22 cellular contexts compared by ENCODE assay signal in the genomic region with DNA sequence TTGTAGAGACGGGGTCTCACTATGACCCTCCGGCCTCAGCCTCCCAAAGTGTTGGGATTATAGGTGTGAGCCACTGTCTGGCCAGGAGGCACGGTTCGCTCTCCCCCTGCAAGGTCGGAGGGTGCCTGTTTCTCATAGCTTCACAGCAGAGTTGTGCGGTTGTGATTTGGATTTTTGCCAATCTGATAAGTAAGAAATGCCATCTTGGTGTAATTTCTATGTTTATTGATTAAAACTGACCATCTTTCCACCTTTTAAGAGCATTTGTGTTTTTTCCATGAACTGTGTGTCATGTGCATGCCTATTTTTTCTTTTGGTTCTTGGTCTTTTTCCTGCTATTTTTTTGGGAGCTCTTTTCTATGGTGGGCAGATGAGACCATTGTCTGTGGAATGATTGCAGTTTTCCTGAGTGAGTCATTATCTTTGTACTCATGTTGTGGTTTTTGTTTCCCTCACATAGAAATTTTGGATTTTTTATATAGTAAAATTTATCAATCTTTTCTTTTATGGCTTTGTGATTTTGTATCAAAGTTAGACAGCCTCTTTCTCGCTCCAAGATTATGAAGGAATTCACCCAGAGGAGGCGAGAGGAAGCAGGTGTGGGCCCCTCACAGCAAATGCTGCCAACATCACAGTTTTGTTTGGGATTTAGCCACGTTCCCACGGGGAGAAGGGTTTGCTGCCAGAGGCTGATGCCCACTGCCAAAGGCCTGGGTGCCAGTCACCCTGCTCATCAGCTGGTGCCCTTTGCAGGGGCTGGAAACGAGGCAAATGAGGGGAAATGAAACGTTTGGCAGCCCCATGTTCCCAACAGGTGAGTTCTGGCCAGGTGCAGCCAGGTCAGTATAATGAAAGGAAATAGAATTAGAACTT. TPM values are rescaled to one million over a fixed set of nuclear protein-coding genes. Genes with fewer than 3 reads are reported as not detected.
DNase-seq lines count a peak whose midpoint lies in the region; ATAC-seq, FAIRE-seq and TF ChIP-seq lines count a peak whose summit lies in the region.
"Had no signal": no experiment of that assay in that cellular context is flagged by ENCODE, and none has a peak within 500 bp of the region (broad histone marks: within the 10 kb centered on the region; RNA-seq: fewer than 3 reads in every experiment).

No MANE protein-coding gene starts in this region.

- CTCF ChIA-PET in SK-N-SH (lab: Yijun Ruan, JAX) (interaction anchor here (1.0 kb wide), 1 partner anchor 289 kb away, joined by 3 read pairs; no protein-coding TSS in a partner anchor), endothelial cell of umbilical vein (lab: Charles Lee) (no interaction called here)
- CTCF ChIA-PET in activated CD8-positive, alpha-beta memory T cell treated with anti-CD3 and anti-CD28 coated beads, Interleukin-2, amount 10 ng/mL, durations not matched to agents 7 days and 5 days (lab: Charles Lee), result no interaction called here

- H3K9ac ChIP-seq in SK-N-SH (peak overlapping the region; percentile 35; the same call in 1 of the 2 replicates), endothelial cell of umbilical vein (replicated peaks; ENCODE audit: extremely low read depth, insufficient read depth, low read length) (no peak overlapping the region), Karpas-422 (ENCODE audit: low read length) (no peak overlapping the region)

- no peak for TF ChIP-seq RAD21 in SK-N-SH (IDR thresholded peaks at IDR 0.05; ENCODE audit: low read length)

- no peak for FAIRE-seq in endothelial cell of umbilical vein (lab: Jason Lieb, UNC)

- peaks cover 9% of the 10 kb centered on the region for H3K27me3 Mint-ChIP-seq in activated CD8-positive, alpha-beta memory T cell treated with anti-CD3 and anti-CD28 coated beads, Interleukin-2, amount 10 ng/mL, durations not matched to agents 7 days and 5 days

- H3K36me3 Mint-ChIP-seq in activated naive CD4-positive, alpha-beta T cell treated with anti-CD3 and anti-CD28 coated beads, Interleukin-2, amount 50 U/mL, for 72 hours, result no peaks in the 10 kb centered on the region
- H3K36me3 Mint-ChIP-seq in activated CD8-positive, alpha-beta memory T cell treated with anti-CD3 and anti-CD28 coated beads, Interleukin-2, amount 10 ng/mL, durations not matched to agents 7 days and 5 days, result no peaks in the 10 kb centered on the region
- H3K36me3 Mint-ChIP-seq: activated naive CD4-positive, alpha-beta T cell treated with anti-CD3 and anti-CD28 coated beads, Interleukin-2, amount 50 U/mL, for 24 hours; CD4-positive, alpha-beta memory T cell; type B pancreatic cell had no signal

- no peak overlapping the region for H3K4me3 ChIP-seq in SK-N-SH (ENCODE audit: low read depth in 2 of 2, low read length in 1 of 2)
- no peak overlapping the region for H3K4me3 ChIP-seq in endothelial cell of umbilical vein (replicated peaks in 1 of 3; ENCODE audit: insufficient read depth in 1 of 3, low read depth in 1 of 3, low read length in 3 of 3)
- no peak overlapping the region for H3K4me3 ChIP-seq in Karpas-422 (ENCODE audit: low read length)
- H3K4me3 ChIP-seq: right atrium auricular region had no signal

- POLR2A ChIA-PET in SK-N-SH (lab: Yijun Ruan, JAX) (no interaction called here), endothelial cell of umbilical vein (lab: Charles Lee) (no interaction called here)

- dilution Hi-C loops in endothelial cell of umbilical vein (cut with MboI; ENCODE audit: extremely low pct_ligation_motif_present, low sequenced_read_pairs), result no loop called here

- TF ChIP-seq CTCF in SK-N-SH (IDR thresholded peaks at IDR 0.05) (no peak), endothelial cell of umbilical vein (IDR thresholded peaks at IDR 0.05; ENCODE audit: extremely low read depth in 1 of 2, insufficient read depth in 1 of 2, low read depth in 1 of 2, low read length in 2 of 2) (no peak)

- TF ChIP-seq EP300 in SK-N-SH (IDR thresholded peaks at IDR 0.05; ENCODE audit: borderline replicate concordance in 1 of 2, low read depth in 1 of 2, low read length in 1 of 2), result 0 out of 4 replicates have a peak, but pooled peaks of 1 of the 2 experiments have one; percentile 22

- no TSS peak for BruUV-seq in endothelial cell of umbilical vein (replicated peaks; lab: Mats Ljungman, UMichigan)

- H3K27me3 ChIP-seq in SK-N-SH (ENCODE audit: insufficient read depth) (no peaks in the 10 kb centered on the region), endothelial cell of umbilical vein (ENCODE audit: control insufficient read depth in 2 of 2, insufficient read depth in 2 of 2, low read length in 2 of 2) (no peaks in the 10 kb centered on the region), Karpas-422 (ENCODE audit: low read length) (no peaks in the 10 kb centered on the region)
- H3K27me3 ChIP-seq: right atrium auricular region had no signal

- H3F3A ChIP-seq in SK-N-SH (replicated peaks; ENCODE audit: insufficient read depth), result peaks cover 4% of the 10 kb centered on the region

- 27% methylated on average over 12 of the region's 12 CpGs for WGBS in SK-N-SH (ENCODE audit: low lambda C conversion rate)

- H3K9me3 ChIP-seq in SK-N-SH, result no peaks in the 10 kb centered on the region
- H3K9me3 ChIP-seq in endothelial cell of umbilical vein (replicated peaks; ENCODE audit: control insufficient read depth, insufficient read depth, low read length), result no peaks in the 10 kb centered on the region
- H3K9me3 ChIP-seq in Karpas-422 (ENCODE audit: low read length), result no peaks in the 10 kb centered on the region
- H3K9me3 ChIP-seq: right atrium auricular region had no signal

- H3K36me3 ChIP-seq in SK-N-SH (replicated peaks in 1 of 2; ENCODE audit: control insufficient read depth in 1 of 2, insufficient read depth in 2 of 2, low read length in 1 of 2) (no peaks in the 10 kb centered on the region), endothelial cell of umbilical vein (ENCODE audit: control insufficient read depth in 2 of 2, extremely low read depth in 1 of 2, insufficient read depth in 2 of 2, low read length in 2 of 2) (no peaks in the 10 kb centered on the region), Karpas-422 (ENCODE audit: insufficient read depth, low read length) (no peaks in the 10 kb centered on the region)
- H3K36me3 ChIP-seq: right atrium auricular region, WERI-Rb-1 had no signal

- no peak for ATAC-seq in activated naive CD4-positive, alpha-beta T cell treated with anti-CD3 and anti-CD28 coated beads, Interleukin-2, amount 50 U/mL, for 72 hours
- ATAC-seq in activated CD8-positive, alpha-beta memory T cell treated with anti-CD3 and anti-CD28 coated beads, Interleukin-2, amount 10 ng/mL, durations not matched to agents 7 days and 5 days, result no peak
- ATAC-seq: activated T-cell treated with anti-CD3 and anti-CD28 coated beads, Interleukin-2, amount 50 U/mL, for 4 hours; left lobe of liver had no signal

- TF ChIP-seq POLR2A in endothelial cell of umbilical vein (IDR thresholded peaks at IDR 0.05; ENCODE audit: low read depth, low read length), result no peak

- H3K9me1 ChIP-seq in endothelial cell of umbilical vein (replicated peaks; ENCODE audit: control insufficient read depth, extremely low read depth, insufficient read depth, low read length), result no peaks in the 10 kb centered on the region

- H2AFZ ChIP-seq in SK-N-SH (ENCODE audit: low read depth), result no peak overlapping the region
- no peak overlapping the region for H2AFZ ChIP-seq in endothelial cell of umbilical vein (ENCODE audit: low read depth, low read length)
- H2AFZ ChIP-seq in Karpas-422 (ENCODE audit: low read length), result no peak overlapping the region

- H3K9me2 ChIP-seq in SK-N-SH (no peaks in the 10 kb centered on the region), Karpas-422 (replicated peaks; ENCODE audit: insufficient read depth, low read length) (no peaks in the 10 kb centered on the region)

- intact Hi-C loops in endothelial cell of umbilical vein (cut with micrococcal nuclease), result no loop called here

- peaks cover 2 to 6% of the 10 kb centered on the region in 2 experiments; a peak in 2 of 4 replicates for H3K4me1 ChIP-seq in SK-N-SH (ENCODE audit: control insufficient read depth in 1 of 2, insufficient read depth in 2 of 2, low read depth in 1 of 2, low read length in 1 of 2)
- no peaks in the 10 kb centered on the region for H3K4me1 ChIP-seq in endothelial cell of umbilical vein (ENCODE audit: control insufficient read depth, extremely low read depth, insufficient read depth, low read length)
- H3K4me1 ChIP-seq in Karpas-422 (ENCODE audit: low read length), result no peaks in the 10 kb centered on the region

- no peak overlapping the region for H3K4me3 Mint-ChIP-seq in activated CD8-positive, alpha-beta memory T cell treated with anti-CD3 and anti-CD28 coated beads, Interleukin-2, amount 10 ng/mL, durations not matched to agents 7 days and 5 days
- H3K4me3 Mint-ChIP-seq: activated CD4-positive, alpha-beta memory T cell treated with anti-CD3 and anti-CD28 coated beads, Interleukin-2, amount 10 ng/mL, durations not matched to agents 7 days and 5 days; activated naive CD4-positive, alpha-beta T cell treated with anti-CD3 and anti-CD28 coated beads, Interleukin-2, amount 50 U/mL, for 24 hours; activated T-cell treated with anti-CD3 and anti-CD28 coated beads, Interleukin-2, amount 50 U/mL, for 4 hours; CD4-positive, alpha-beta memory T cell; stimulated activated naive CD8-positive, alpha-beta T cell treated with anti-CD3 and anti-CD28 coated beads, Interleukin-15, Interleukin-2, amounts not matched to agents 100 ng/mL and 50 ng/mL, for 24 hours; type B pancreatic cell had no signal

- no peaks in the 10 kb centered on the region for H3K9me3 Mint-ChIP-seq in activated naive CD4-positive, alpha-beta T cell treated with anti-CD3 and anti-CD28 coated beads, Interleukin-2, amount 50 U/mL, for 72 hours
- H3K9me3 Mint-ChIP-seq in activated CD8-positive, alpha-beta memory T cell treated with anti-CD3 and anti-CD28 coated beads, Interleukin-2, amount 10 ng/mL, durations not matched to agents 7 days and 5 days (ENCODE audit: low read depth), result no peaks in the 10 kb centered on the region
- H3K9me3 Mint-ChIP-seq: activated CD4-positive, alpha-beta memory T cell treated with anti-CD3 and anti-CD28 coated beads, Interleukin-2, amount 10 ng/mL, durations not matched to agents 7 days and 5 days; activated naive CD4-positive, alpha-beta T cell treated with anti-CD3 and anti-CD28 coated beads, Interleukin-2, amount 50 U/mL, for 24 hours; activated T-cell treated with anti-CD3 and anti-CD28 coated beads, Interleukin-2, amount 50 U/mL, for 4 hours; CD4-positive, alpha-beta memory T cell; stimulated activated naive CD8-positive, alpha-beta T cell treated with anti-CD3 and anti-CD28 coated beads, Interleukin-15, Interleukin-2, amounts not matched to agents 100 ng/mL and 50 ng/mL, for 24 hours had no signal

- H3K79me2 ChIP-seq in SK-N-SH (ENCODE audit: insufficient read depth) (no peaks in the 10 kb centered on the region), endothelial cell of umbilical vein (ENCODE audit: control insufficient read depth, insufficient read depth, low read length) (no peaks in the 10 kb centered on the region), Karpas-422 (ENCODE audit: low read length) (no peaks in the 10 kb centered on the region)

- no peak overlapping the region for H3K27ac Mint-ChIP-seq in activated naive CD4-positive, alpha-beta T cell treated with anti-CD3 and anti-CD28 coated beads, Interleukin-2, amount 50 U/mL, for 72 hours
- no peak overlapping the region for H3K27ac Mint-ChIP-seq in activated CD8-positive, alpha-beta memory T cell treated with anti-CD3 and anti-CD28 coated beads, Interleukin-2, amount 10 ng/mL, durations not matched to agents 7 days and 5 days
- H3K27ac Mint-ChIP-seq: activated CD4-positive, alpha-beta memory T cell treated with anti-CD3 and anti-CD28 coated beads, Interleukin-2, amount 10 ng/mL, durations not matched to agents 7 days and 5 days; activated naive CD4-positive, alpha-beta T cell treated with anti-CD3 and anti-CD28 coated beads, Interleukin-2, amount 50 U/mL, for 24 hours; stimulated activated naive CD8-positive, alpha-beta T cell treated with anti-CD3 and anti-CD28 coated beads, Interleukin-15, Interleukin-2, amounts not matched to agents 100 ng/mL and 50 ng/mL, for 24 hours; type B pancreatic cell had no signal

- DNase-seq in A172 (ENCODE audit: low spot score) (peak; percentile 42), HS-27A (ENCODE audit: low read depth) (peak; percentile 30), SK-N-SH (peak; percentile 31), endothelial cell of umbilical vein (ENCODE audit: low read depth, low spot score) (peak; percentile 65), RKO (ENCODE audit: low spot score) (no peak), Karpas-422 (no peak)
- no peak for DNase-seq in activated naive CD4-positive, alpha-beta T cell treated with anti-CD3 and anti-CD28 coated beads, Interleukin-2, amount 50 U/mL, for 72 hours (ENCODE audit: low spot score in 2 of 2)
- DNase-seq in activated CD8-positive, alpha-beta memory T cell treated with anti-CD3 and anti-CD28 coated beads, Interleukin-2, amount 10 ng/mL, durations not matched to agents 7 days and 5 days, result no peak
- DNase-seq: activated CD4-positive, alpha-beta memory T cell treated with anti-CD3 and anti-CD28 coated beads, Interleukin-2, amount 10 ng/mL, durations not matched to agents 7 days and 5 days; activated T-cell treated with anti-CD3 and anti-CD28 coated beads, Interleukin-2, amount 50 U/mL, for 4 hours; NCI-H2171; NCI-H748 treated with DMSO at 0.1 percent for 48 hours; WERI-Rb-1 had no signal

- H4K20me1 ChIP-seq in SK-N-SH (ENCODE audit: insufficient read depth) (no peaks in the 10 kb centered on the region), endothelial cell of umbilical vein (replicated peaks; ENCODE audit: control insufficient read depth, extremely low read depth, insufficient read depth, low read length) (no peaks in the 10 kb centered on the region), Karpas-422 (ENCODE audit: insufficient read depth, low read depth, low read length) (no peaks in the 10 kb centered on the region)

- peak overlapping the region; percentile 54 for H3K4me2 ChIP-seq in SK-N-SH
- H3K4me2 ChIP-seq in endothelial cell of umbilical vein (ENCODE audit: insufficient read depth, low read length), result no peak overlapping the region
- H3K4me2 ChIP-seq in Karpas-422 (ENCODE audit: low read depth, low read length, poor library complexity, severe bottlenecking), result no peak overlapping the region

- peak overlapping the region in 1 of 2 experiments; percentile 63; a peak in 2 of 4 replicates for H3K27ac ChIP-seq in SK-N-SH (ENCODE audit: low read depth in 2 of 2, low read length in 1 of 2)
- no peak overlapping the region for H3K27ac ChIP-seq in endothelial cell of umbilical vein (ENCODE audit: insufficient read depth, low read depth, low read length)
- no peak overlapping the region for H3K27ac ChIP-seq in Karpas-422 (ENCODE audit: low read length)
- H3K27ac ChIP-seq: right atrium auricular region, RWPE1, WERI-Rb-1 had no signal

- no peaks in the 10 kb centered on the region for H3K4me1 Mint-ChIP-seq in activated CD8-positive, alpha-beta memory T cell treated with anti-CD3 and anti-CD28 coated beads, Interleukin-2, amount 10 ng/mL, durations not matched to agents 7 days and 5 days
- H3K4me1 Mint-ChIP-seq: activated CD4-positive, alpha-beta memory T cell treated with anti-CD3 and anti-CD28 coated beads, Interleukin-2, amount 10 ng/mL, durations not matched to agents 7 days and 5 days; activated naive CD4-positive, alpha-beta T cell treated with anti-CD3 and anti-CD28 coated beads, Interleukin-2, amount 50 U/mL, for 24 hours; CD4-positive, alpha-beta memory T cell had no signal

RNA-seq across cellular contexts. Expression of a gene that starts 47.2 kb away (rescaled TPM):
- total RNA-seq in A172 (2014; rRNA removed; shearing (Covaris generic)), result not detected in 2 replicates
- polyA plus RNA-seq in SK-N-SH (2012; rRNA removed) (not detected in 2 replicates), endothelial cell of umbilical vein (not detected in 2 replicates)
- not detected in 2 replicates for polyA plus RNA-seq in SK-N-SH (2012; cell fraction: cytosol; rRNA removed)
- polyA plus RNA-seq in SK-N-SH (2012; cell fraction: nucleus; rRNA removed), result not detected in 2 replicates
- total RNA-seq in endothelial cell of umbilical vein, result not detected in 2 replicates
- not detected in 2 replicates for polyA plus RNA-seq in endothelial cell of umbilical vein (2011; cell fraction: cytosol; rRNA removed)
- not detected in 2 replicates for polyA plus RNA-seq in endothelial cell of umbilical vein (2011; cell fraction: nucleus; rRNA removed)
- not detected in 2 replicates for polyA plus RNA-seq in endothelial cell of umbilical vein (2012)
- polyA minus RNA-seq in endothelial cell of umbilical vein, result not detected in 2 replicates
- not detected for polyA minus RNA-seq in endothelial cell of umbilical vein (2011; cell fraction: cytosol; rRNA and poly(A)+ RNA removed)
- polyA minus RNA-seq in endothelial cell of umbilical vein (2011; cell fraction: nucleus; rRNA and poly(A)+ RNA removed), result not detected in 2 replicates
- not detected for total RNA-seq in activated naive CD4-positive, alpha-beta T cell treated with anti-CD3 and anti-CD28 coated beads, Interleukin-2, amount 50 U/mL, for 72 hours
- total RNA-seq in Karpas-422 (2014; rRNA removed; shearing (Covaris generic); ENCODE audit: low replicate concordance), result not detected in 2 replicates
- total RNA-seq in activated CD8-positive, alpha-beta memory T cell treated with anti-CD3 and anti-CD28 coated beads, Interleukin-2, amount 10 ng/mL, durations not matched to agents 7 days and 5 days, result not detected
- total RNA-seq: activated CD4-positive, alpha-beta memory T cell treated with anti-CD3 and anti-CD28 coated beads, Interleukin-2, amount 10 ng/mL, durations not matched to agents 7 days and 5 days; activated T-cell treated with anti-CD3 and anti-CD28 coated beads, Interleukin-2, amount 50 U/mL, for 4 hours; CD4-positive, alpha-beta memory T cell; left lobe of liver; mononuclear cell; right atrium auricular region; T-helper 1 cell treated with Interleukin-12 subunit alpha and Interleukin-12 subunit beta and Interleukin-4 antibody, amounts not matched to agents 30 ng/mL and 1 ng/mL, for 36 hours had no signal
- polyA plus RNA-seq: CD4-positive, alpha-beta memory T cell had no signal

Comparison
In these comparisons a context has a peak if more than half of its experiments do, and no peak if none do; other contexts are left out.
1. DNase-seq: peak in A172 (single experiment), HS-27A (single experiment), SK-N-SH (single experiment) and endothelial cell of umbilical vein (single experiment); none in activated naive CD4-positive, alpha-beta T cell treated with anti-CD3 and anti-CD28 coated beads, Interleukin-2, amount 50 U/mL, for 72 hours (0 of 2), RKO (single experiment), Karpas-422 (single experiment) and activated CD8-positive, alpha-beta memory T cell treated with anti-CD3 and anti-CD28 coated beads, Interleukin-2, amount 10 ng/mL, durations not matched to agents 7 days and 5 days (single experiment).